Comparison of ENCODE assay signal across 8 cellular contexts in the genomic region with DNA sequence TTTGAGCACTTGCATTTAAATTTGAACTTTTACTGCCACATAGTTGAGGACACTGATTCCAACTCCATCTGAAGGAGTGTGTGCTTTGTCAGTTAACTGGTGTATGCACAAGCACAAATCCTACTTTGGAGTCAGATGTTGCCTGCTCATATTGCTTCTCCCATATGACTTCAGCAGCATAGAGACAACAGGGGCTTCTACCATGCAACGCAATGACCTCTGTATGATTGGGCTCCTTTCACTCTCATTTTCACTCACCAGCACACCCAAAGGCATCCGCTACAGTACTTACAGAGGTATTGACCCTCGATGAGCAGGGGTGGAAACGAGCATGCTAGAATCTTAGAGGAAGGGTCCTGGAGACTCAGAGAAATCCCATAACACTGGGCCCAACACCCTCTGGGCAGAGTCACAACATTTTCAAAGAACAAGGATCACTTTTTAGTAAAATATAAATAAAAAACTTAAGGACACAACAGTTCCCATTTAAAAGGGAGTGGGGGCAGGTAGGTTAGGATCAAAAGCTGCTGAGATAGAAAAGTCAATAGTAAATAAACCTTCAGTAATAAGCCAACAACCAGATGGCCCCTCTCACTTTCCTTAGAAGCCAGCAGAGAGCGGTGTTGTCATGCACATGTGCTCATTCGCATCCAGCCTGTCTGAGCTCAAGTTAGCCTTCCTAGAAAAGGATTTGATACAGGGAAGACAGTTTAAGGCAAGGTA.
DNase-seq lines count a peak whose midpoint lies in the region; ATAC-seq, FAIRE-seq and TF ChIP-seq lines count a peak whose summit lies in the region.

No MANE protein-coding gene starts in this region.

- H3K9ac ChIP-seq in HCT116 (ENCODE audit: low read length) = no peak overlapping the region

- H3K9me2 ChIP-seq in HCT116 (ENCODE audit: insufficient read depth) = no peaks in the 10 kb centered on the region

- H3K27me3 ChIP-seq in HCT116 (ENCODE audit: insufficient read depth, low read length) (no peaks in the 10 kb centered on the region), foreskin keratinocyte (peaks cover 10% of the 10 kb centered on the region), pancreas (no peaks in the 10 kb centered on the region)

- WGBS in pancreas, 2 donors = 30 to 33% methylated on average over 6 of the region's 6 CpGs

- H3K9me3 ChIP-seq in HCT116 (ENCODE audit: control insufficient read depth in 1 of 2, insufficient read depth in 1 of 2, low read depth in 1 of 2, low read length in 2 of 2) (no peaks in the 10 kb centered on the region), pancreas (no peaks in the 10 kb centered on the region)

- no peaks in the 10 kb centered on the region for H3K36me3 Mint-ChIP-seq in CD14-positive monocyte

- POLR2A ChIA-PET in HCT116 (lab: Charles Lee) = interaction anchor here (0.9 kb wide), 1 partner anchor 1095 kb away, joined by 3 read pairs; no protein-coding TSS in a partner anchor

- no peaks in the 10 kb centered on the region for H3K9me3 Mint-ChIP-seq in CD14-positive monocyte

- H3K27ac ChIP-seq in HCT116 (ENCODE audit: low read depth, low read length) (no peak overlapping the region), foreskin keratinocyte (no peak overlapping the region), pancreas (no peak overlapping the region)

- RAD21 ChIA-PET in HCT116 (lab: Charles Lee; ENCODE audit: low non-redundant PET in 1 of 2, low total read pairs in 2 of 2, uncharacterized antibody in 2 of 2, unreplicated experiment in 2 of 2) = interaction anchor here (0.7 to 1.2 kb wide), 5 partner anchors 297 to 1094 kb away, joined by 3 to 5 read pairs (median 3); a partner anchor contains a TSS

- H3K36me3 ChIP-seq in HCT116 (ENCODE audit: control insufficient read depth in 1 of 2, insufficient read depth in 2 of 2, low read length in 2 of 2) = no peaks in the 10 kb centered on the region
- H3K36me3 ChIP-seq in pancreas = no peaks in the 10 kb centered on the region

- no peak overlapping the region for H3K4me3 Mint-ChIP-seq in CD14-positive monocyte

- no peak overlapping the region for H3K27ac Mint-ChIP-seq in CD14-positive monocyte

- DNase-seq in ELF-1 (ENCODE audit: low read depth, low spot score) (peak; percentile 85), HCT116 (ENCODE audit: low read depth, low spot score) (peak; percentile 71), NCI-H146 (lab: John Stamatoyannopoulos, UW) (peak; percentile 66), SW480 (ENCODE audit: low spot score) (peak; percentile 85), foreskin keratinocyte (peak; percentile 16 to 51), pancreas (peak in 3 of 6 donors; percentile 16 to 44 (median 24)), CD14-positive monocyte (ENCODE audit: low spot score) (no peak), hippocampal formation (lab: John Stamatoyannopoulos, UW) (no peak)

- peak; percentile 93 for TF ChIP-seq RAD21 in HCT116 (IDR thresholded peaks at IDR 0.05; ENCODE audit: low read depth)

- intact Hi-C loops in HCT116 (cut with micrococcal nuclease) (loop anchor here (1.0 to 5.0 kb wide), 6 partner anchors 381 to 1151 kb away; no protein-coding TSS in a partner anchor), pancreas (cut with DNase I) (loop anchor here in 1 of 3 donors (10.0 kb wide), 1 partner anchor 579 kb away; no protein-coding TSS in a partner anchor), CD14-positive monocyte (cut with micrococcal nuclease) (no loop called here)

- TF ChIP-seq POLR2A in HCT116 (IDR thresholded peaks at IDR 0.05; ENCODE audit: borderline replicate concordance, extremely low read depth, insufficient read depth, insufficient read length) = no peak

- H3K4me1 ChIP-seq in HCT116 (ENCODE audit: control insufficient read depth in 1 of 2, insufficient read depth in 2 of 2, low read length in 2 of 2) = no peaks in the 10 kb centered on the region
- H3K4me1 ChIP-seq in foreskin keratinocyte = no peaks in the 10 kb centered on the region
- H3K4me1 ChIP-seq in pancreas = no peaks in the 10 kb centered on the region

- H3K79me2 ChIP-seq in HCT116 (ENCODE audit: insufficient read depth, low read length) = no peaks in the 10 kb centered on the region

- CTCF ChIA-PET in HCT116 (lab: Charles Lee) = interaction anchor here (0.6 to 1.8 kb wide), 14 partner anchors 9 to 1152 kb away, joined by 3 to 18 read pairs (median 4); a partner anchor contains a TSS

- H3K4me2 ChIP-seq in HCT116 (ENCODE audit: low read length) = no peak overlapping the region

- ATAC-seq in HCT116 (peak; percentile 94), foreskin keratinocyte (peak; percentile 83), pancreas (peak; percentile 46 to 99 (median 94))

- H3K4me3 ChIP-seq in HCT116 (replicated peaks in 1 of 2; ENCODE audit: low read depth in 1 of 2, low read length in 2 of 2) = no peak overlapping the region
- no peak overlapping the region for H3K4me3 ChIP-seq in pancreas

- FAIRE-seq in pancreas (lab: Jason Lieb, UNC) = no peak

- H2AFZ ChIP-seq in HCT116 (ENCODE audit: low read depth, low read length, poor library complexity, severe bottlenecking) = peak overlapping the region; percentile 37

- no peaks in the 10 kb centered on the region for H3K4me1 Mint-ChIP-seq in CD14-positive monocyte

- H3K27me3 Mint-ChIP-seq in CD14-positive monocyte (ENCODE audit: low read depth in 3 of 3) = peaks cover 2 to 4% (median 3%) of the 10 kb centered on the region in 3 donors

- no TSS peak for BruUV-seq in HCT116 (replicated peaks; lab: Mats Ljungman, UMichigan)

- TF ChIP-seq CTCF in HCT116 (IDR thresholded peaks at IDR 0.05 in 2 of 3, conservative IDR thresholded peaks at IDR 0.05 in 1 of 3; ENCODE audit: borderline replicate concordance in 1 of 3, insufficient read depth in 1 of 3, low read depth in 2 of 3, low read length in 2 of 3) = peak; percentile 74 to 83 (median 75)
- TF ChIP-seq CTCF in foreskin keratinocyte (conservative IDR thresholded peaks at IDR 0.05) = peak; percentile 81
- peak in 3 of 4 donors; percentile 37 to 46 (median 43) for TF ChIP-seq CTCF in pancreas (IDR thresholded peaks at IDR 0.05)
- no peak for TF ChIP-seq CTCF in CD14-positive monocyte (IDR thresholded peaks at IDR 0.05)

- no peaks in the 10 kb centered on the region for H4K20me1 ChIP-seq in HCT116 (ENCODE audit: insufficient read depth)

TF ChIP-seq in HCT116, 20 proteins besides CTCF, POLR2A, EP300 and RAD21:
- TF ChIP-seq, protein P1, sequence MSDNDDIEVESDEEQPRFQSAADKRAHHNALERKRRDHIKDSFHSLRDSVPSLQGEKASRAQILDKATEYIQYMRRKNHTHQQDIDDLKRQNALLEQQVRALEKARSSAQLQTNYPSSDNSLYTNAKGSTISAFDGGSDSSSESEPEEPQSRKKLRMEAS (IDR thresholded peaks at IDR 0.05) = no peak
- TF ChIP-seq YY1 (IDR thresholded peaks at IDR 0.05; ENCODE audit: extremely low read depth, insufficient replicate concordance, low read depth, low read length) (no peak), ELF1 (IDR thresholded peaks at IDR 0.05; ENCODE audit: borderline replicate concordance, low read depth) (no peak), TCF7L2 (IDR thresholded peaks at IDR 0.05; ENCODE audit: borderline replicate concordance, extremely low read depth, insufficient read depth, insufficient read length) (no peak), SRF (IDR thresholded peaks at IDR 0.05; ENCODE audit: low read depth) (no peak), EZH2phosphoT487 (IDR thresholded peaks at IDR 0.05; ENCODE audit: borderline replicate concordance) (no peak), CBX3 (IDR thresholded peaks at IDR 0.05; ENCODE audit: low read depth) (no peak), POLR2AphosphoS5 (IDR thresholded peaks at IDR 0.05; ENCODE audit: low read depth, low read length) (no peak), EZH2 (IDR thresholded peaks at IDR 0.05) (no peak), JUND (IDR thresholded peaks at IDR 0.05) (no peak), EGR1 (IDR thresholded peaks at IDR 0.05; ENCODE audit: low read depth) (no peak), CEBPB (IDR thresholded peaks at IDR 0.05; ENCODE audit: low read depth) (no peak), SIN3A (IDR thresholded peaks at IDR 0.05; ENCODE audit: low read depth) (no peak), SP1 (IDR thresholded peaks at IDR 0.05; ENCODE audit: low read depth) (no peak)
- TF ChIP-seq, protein P2, sequence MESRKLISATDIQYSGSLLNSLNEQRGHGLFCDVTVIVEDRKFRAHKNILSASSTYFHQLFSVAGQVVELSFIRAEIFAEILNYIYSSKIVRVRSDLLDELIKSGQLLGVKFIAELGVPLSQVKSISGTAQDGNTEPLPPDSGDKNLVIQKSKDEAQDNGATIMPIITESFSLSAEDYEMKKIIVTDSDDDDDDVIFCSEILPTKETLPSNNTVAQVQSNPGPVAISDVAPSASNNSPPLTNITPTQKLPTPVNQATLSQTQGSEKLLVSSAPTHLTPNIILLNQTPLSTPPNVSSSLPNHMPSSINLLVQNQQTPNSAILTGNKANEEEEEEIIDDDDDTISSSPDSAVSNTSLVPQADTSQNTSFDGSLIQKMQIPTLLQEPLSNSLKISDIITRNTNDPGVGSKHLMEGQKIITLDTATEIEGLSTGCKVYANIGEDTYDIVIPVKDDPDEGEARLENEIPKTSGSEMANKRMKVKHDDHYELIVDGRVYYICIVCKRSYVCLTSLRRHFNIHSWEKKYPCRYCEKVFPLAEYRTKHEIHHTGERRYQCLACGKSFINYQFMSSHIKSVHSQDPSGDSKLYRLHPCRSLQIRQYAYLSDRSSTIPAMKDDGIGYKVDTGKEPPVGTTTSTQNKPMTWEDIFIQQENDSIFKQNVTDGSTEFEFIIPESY (IDR thresholded peaks at IDR 0.05; ENCODE audit: extremely low read depth, insufficient replicate concordance, low read length) = no peak
- TF ChIP-seq, protein P3, sequence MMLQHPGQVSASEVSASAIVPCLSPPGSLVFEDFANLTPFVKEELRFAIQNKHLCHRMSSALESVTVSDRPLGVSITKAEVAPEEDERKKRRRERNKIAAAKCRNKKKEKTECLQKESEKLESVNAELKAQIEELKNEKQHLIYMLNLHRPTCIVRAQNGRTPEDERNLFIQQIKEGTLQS (IDR thresholded peaks at IDR 0.05) = no peak
TF ChIP-seq in HCT116: peak in this region for 0.

Comparison
In these comparisons a context has a peak if more than half of its experiments do, and no peak if none do; other contexts are left out.
1. DNase-seq: peak in ELF-1 (single experiment), HCT116 (single experiment), NCI-H146 (single experiment), SW480 (single experiment) and foreskin keratinocyte (2 of 2); none in CD14-positive monocyte (single experiment) and hippocampal formation (0 of 2).
2. Peak in every context shown above with its lines, with median percentiles within 50 percentile points of each other: ATAC-seq.